ENCODE assay signal across 23 cellular contexts in the genomic region with DNA sequence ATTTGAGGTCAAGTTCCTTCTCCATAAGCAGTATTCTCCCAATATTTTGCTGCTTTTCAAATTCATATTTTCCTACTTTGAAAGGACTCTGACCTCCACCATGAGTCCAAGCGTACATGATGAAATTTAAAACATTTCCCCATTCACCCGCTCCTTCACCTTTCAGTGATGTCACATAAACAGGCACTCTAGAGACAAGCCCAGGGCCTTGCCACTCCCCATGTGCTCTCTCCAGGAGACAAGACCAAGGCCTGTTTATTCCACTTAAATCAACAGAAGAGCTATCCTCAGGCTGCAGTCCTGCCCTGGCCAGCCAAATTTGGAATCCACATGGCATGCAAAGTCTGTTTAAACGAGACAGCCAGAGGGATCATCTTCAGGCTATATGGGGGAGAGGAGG.
"Had no signal": no experiment of that assay in that cellular context is flagged by ENCODE, and none has a peak within 500 bp of the region (broad histone marks: within the 10 kb centered on the region; RNA-seq: fewer than 3 reads in every experiment).

No MANE protein-coding gene starts in this region.

- H3K9me3 ChIP-seq: body of pancreas, thyroid gland, vagina had no signal

- H3K4me3 Mint-ChIP-seq: activated CD4-positive, alpha-beta T cell treated with anti-CD3 and anti-CD28 coated beads, Interleukin-2, amount 10 ng/mL, durations not matched to agents 24 days and 14 days; activated CD8-positive, alpha-beta T cell treated with anti-CD3 and anti-CD28 coated beads for 36 hours; activated naive CD8-positive, alpha-beta T cell treated with anti-CD3 and anti-CD28 coated beads for 36 hours; activated T-helper 17 cell treated with anti-CD3 and anti-CD28 coated beads, Interleukin-2, amount 50 U/mL, for 72 hours; effector memory CD8-positive, alpha-beta T cell; naive thymus-derived CD4-positive, alpha-beta T cell had no signal

- H3K27ac ChIP-seq: body of pancreas, thyroid gland, vagina had no signal

- H3K27me3 Mint-ChIP-seq: activated CD4-positive, alpha-beta T cell treated with anti-CD3 and anti-CD28 coated beads, Interleukin-2, amount 10 ng/mL, durations not matched to agents 24 days and 14 days; activated CD8-positive, alpha-beta T cell treated with anti-CD3 and anti-CD28 coated beads for 36 hours; effector memory CD8-positive, alpha-beta T cell had no signal

- H3K4me1 Mint-ChIP-seq: activated CD4-positive, alpha-beta T cell treated with anti-CD3 and anti-CD28 coated beads, Interleukin-2, amount 10 ng/mL, durations not matched to agents 24 days and 14 days; activated naive CD8-positive, alpha-beta T cell treated with anti-CD3 and anti-CD28 coated beads for 36 hours; activated T-helper 17 cell treated with anti-CD3 and anti-CD28 coated beads, Interleukin-2, amount 50 U/mL, for 72 hours had no signal

- H3K36me3 ChIP-seq: thyroid gland, vagina had no signal

- ATAC-seq: activated CD8-positive, alpha-beta T cell treated with anti-CD3 and anti-CD28 coated beads for 36 hours; activated T-helper 17 cell treated with anti-CD3 and anti-CD28 coated beads, Interleukin-2, amount 50 U/mL, for 72 hours; body of pancreas; effector memory CD8-positive, alpha-beta T cell; left lobe of liver; naive thymus-derived CD4-positive, alpha-beta T cell had no signal

- H3K36me3 Mint-ChIP-seq: activated naive CD8-positive, alpha-beta T cell treated with anti-CD3 and anti-CD28 coated beads for 36 hours; naive thymus-derived CD4-positive, alpha-beta T cell had no signal

- H3K27ac Mint-ChIP-seq: activated CD4-positive, alpha-beta T cell treated with anti-CD3 and anti-CD28 coated beads, Interleukin-2, amount 10 ng/mL, durations not matched to agents 24 days and 14 days; activated CD8-positive, alpha-beta T cell treated with anti-CD3 and anti-CD28 coated beads for 36 hours; activated naive CD8-positive, alpha-beta T cell treated with anti-CD3 and anti-CD28 coated beads for 36 hours; activated T-helper 17 cell treated with anti-CD3 and anti-CD28 coated beads, Interleukin-2, amount 50 U/mL, for 72 hours; effector memory CD8-positive, alpha-beta T cell; naive thymus-derived CD4-positive, alpha-beta T cell had no signal

- H3K4me3 ChIP-seq: body of pancreas, thyroid gland, vagina had no signal

- H3K4me1 ChIP-seq: body of pancreas, thyroid gland had no signal

- H3K27me3 ChIP-seq: body of pancreas, thyroid gland, vagina had no signal

- DNase-seq: activated CD4-positive, alpha-beta T cell treated with anti-CD3 and anti-CD28 coated beads, Interleukin-2, amount 10 ng/mL, durations not matched to agents 24 days and 14 days; activated CD8-positive, alpha-beta T cell treated with anti-CD3 and anti-CD28 coated beads for 36 hours; activated naive CD4-positive, alpha-beta T cell; activated naive CD8-positive, alpha-beta T cell treated with anti-CD3 and anti-CD28 coated beads for 36 hours; activated T-cell treated with anti-CD3 and anti-CD28 coated beads, Interleukin-2, amount 50 U/mL, for 1 hour; amniotic stem cell; body of pancreas; effector memory CD8-positive, alpha-beta T cell; foreskin melanocyte; hypothalamus; islet precursor cell; mammary epithelial cell; naive thymus-derived CD4-positive, alpha-beta T cell; stimulated activated CD4-positive, alpha-beta T cell treated with anti-CD3 and anti-CD28 coated beads, Interleukin-12 subunit alpha, Interleukin-12 subunit beta, amount 100 ng/mL, for 4 hours; stimulated activated CD4-positive, alpha-beta T cell treated with anti-CD3 and anti-CD28 coated beads, Interleukin-1b, Interleukin-23, amount 100 ng/mL, for 48 hours; stimulated activated CD8-positive, alpha-beta memory T cell treated with anti-CD3 and anti-CD28 coated beads, Interleukin-4, amount 100 ng/mL, for 48 hours; stimulated activated naive CD4-positive, alpha-beta T cell treated with Interleukin-2 at 50 U/mL for 16 hours; T-helper 1 cell; T-helper 9 cell; thyroid gland had no signal
